In genomic region chr4:1720163-1720983, GRCh38 we compare ENCODE assay signal across 8 cellular contexts. TPM values are rescaled to one million over a fixed set of nuclear protein-coding genes. Genes with fewer than 3 reads are reported as not detected.
DNase-seq lines count a peak whose midpoint lies in the region; ATAC-seq and TF ChIP-seq lines count a peak whose summit lies in the region.

No MANE protein-coding gene starts in this region.

- H3K4me3 Mint-ChIP-seq in CD4-positive, CD25-positive, alpha-beta regulatory T cell = peak overlapping the region; percentile 81 to 99 (median 88)
- H3K4me3 Mint-ChIP-seq in WTC11 = peak overlapping the region; percentile 88
- peak overlapping the region; percentile 91 for H3K4me3 Mint-ChIP-seq in stimulated activated naive CD8-positive, alpha-beta T cell treated with anti-CD3 and anti-CD28 coated beads, Interleukin-15, Interleukin-2, amounts not matched to agents 100 ng/mL and 50 ng/mL, for 24 hours

- DNase-seq in CD4-positive, CD25-positive, alpha-beta regulatory T cell = peak; percentile 37 to 70 (median 39)
- peak; percentile 50 for DNase-seq in WTC11 (ENCODE audit: low spot score)
- peak; percentile 46 for DNase-seq in lung (ENCODE audit: low spot score)
- DNase-seq in amniotic stem cell (lab: John Stamatoyannopoulos, UW) = no peak

- H3K4me3 ChIP-seq in CD4-positive, CD25-positive, alpha-beta regulatory T cell (ENCODE audit: low read depth, low read length) = no peak overlapping the region
- H3K4me3 ChIP-seq in ectodermal cell (ENCODE audit: insufficient read depth, low read depth, low read length) (peak overlapping the region; percentile 89), lung (peak overlapping the region; percentile 95)

- H3K9me3 Mint-ChIP-seq in CD4-positive, CD25-positive, alpha-beta regulatory T cell = peaks cover 0 to 1% (median 0%) of the 10 kb centered on the region in 7 donors
- H3K9me3 Mint-ChIP-seq in WTC11 = no peaks in the 10 kb centered on the region
- H3K9me3 Mint-ChIP-seq in stimulated activated naive CD8-positive, alpha-beta T cell treated with anti-CD3 and anti-CD28 coated beads, Interleukin-15, Interleukin-2, amounts not matched to agents 100 ng/mL and 50 ng/mL, for 24 hours = no peaks in the 10 kb centered on the region

- 3 to 4% methylated on average over 79 of the region's 79 CpGs for WGBS in ectodermal cell, 2 experiments
- 1% methylated on average over 52 to 79 of the region's 79 CpGs for WGBS in lung, 2 donors

- peaks cover 5% of the 10 kb centered on the region for H3K36me3 Mint-ChIP-seq in CD4-positive, CD25-positive, alpha-beta regulatory T cell
- H3K36me3 Mint-ChIP-seq in WTC11 = peaks cover 33% of the 10 kb centered on the region
- H3K36me3 Mint-ChIP-seq in stimulated activated naive CD8-positive, alpha-beta T cell treated with anti-CD3 and anti-CD28 coated beads, Interleukin-15, Interleukin-2, amounts not matched to agents 100 ng/mL and 50 ng/mL, for 24 hours (ENCODE audit: low read depth) = peaks cover 44% of the 10 kb centered on the region

- no peaks in the 10 kb centered on the region for H3K27me3 Mint-ChIP-seq in CD4-positive, CD25-positive, alpha-beta regulatory T cell
- H3K27me3 Mint-ChIP-seq in WTC11 (ENCODE audit: low read depth) = no peaks in the 10 kb centered on the region
- no peaks in the 10 kb centered on the region for H3K27me3 Mint-ChIP-seq in stimulated activated naive CD8-positive, alpha-beta T cell treated with anti-CD3 and anti-CD28 coated beads, Interleukin-15, Interleukin-2, amounts not matched to agents 100 ng/mL and 50 ng/mL, for 24 hours

- H3K27ac Mint-ChIP-seq in CD4-positive, CD25-positive, alpha-beta regulatory T cell = peak overlapping the region; percentile 73 to 91 (median 80)
- peak overlapping the region; percentile 96 for H3K27ac Mint-ChIP-seq in WTC11
- peak overlapping the region; percentile 94 for H3K27ac Mint-ChIP-seq in stimulated activated naive CD8-positive, alpha-beta T cell treated with anti-CD3 and anti-CD28 coated beads, Interleukin-15, Interleukin-2, amounts not matched to agents 100 ng/mL and 50 ng/mL, for 24 hours

- ATAC-seq in CD4-positive, CD25-positive, alpha-beta regulatory T cell (ENCODE audit: low read depth in 2 of 2) = peak in 1 of 2 donors; percentile 5
- ATAC-seq in GM19043 (IDR thresholded peaks at IDR 0.05; ENCODE audit: low read depth, unreplicated experiment) (peak; percentile 8), HG03442 (IDR thresholded peaks at IDR 0.05; ENCODE audit: unreplicated experiment) (peak; percentile 11), WTC11 (peak; percentile 7), lung (ENCODE audit: insufficient read depth, low FRiP score) (peak; percentile 21)

- peaks cover 5% of the 10 kb centered on the region for H3K36me3 ChIP-seq in CD4-positive, CD25-positive, alpha-beta regulatory T cell (ENCODE audit: control insufficient read depth, insufficient read depth, low read length)
- peaks cover 14% of the 10 kb centered on the region for H3K36me3 ChIP-seq in ectodermal cell (ENCODE audit: control insufficient read depth, insufficient read depth, low read length)
- peaks cover 0 to 20% of the 10 kb centered on the region in 2 donors for H3K36me3 ChIP-seq in lung (ENCODE audit: control insufficient read depth in 2 of 2, insufficient read depth in 2 of 2, low read length in 2 of 2)

- POLR2A ChIA-PET in WTC11 (lab: Charles Lee) = interaction anchor here (0.5 to 1.7 kb wide), 7 partner anchors 8 to 559 kb away, joined by 3 to 16 read pairs (median 4); partner anchors contain the start of gene SLBP

- TF ChIP-seq CTCF in WTC11 (IDR thresholded peaks at IDR 0.05) = no peak
- no peak for TF ChIP-seq CTCF in lung (IDR thresholded peaks at IDR 0.05; ENCODE audit: control extremely low read depth, extremely low read depth)

- H3K27me3 ChIP-seq in CD4-positive, CD25-positive, alpha-beta regulatory T cell (ENCODE audit: control insufficient read depth, insufficient read depth, low read length) = no peaks in the 10 kb centered on the region
- no peaks in the 10 kb centered on the region for H3K27me3 ChIP-seq in ectodermal cell (ENCODE audit: control insufficient read depth, insufficient read depth, low read length, poor library complexity, severe bottlenecking)
- H3K27me3 ChIP-seq in lung (ENCODE audit: control insufficient read depth, insufficient read depth) = no peaks in the 10 kb centered on the region

- peaks cover 49% of the 10 kb centered on the region for H3K4me1 ChIP-seq in CD4-positive, CD25-positive, alpha-beta regulatory T cell (ENCODE audit: control insufficient read depth, insufficient read depth, low read length, poor library complexity, severe bottlenecking)
- H3K4me1 ChIP-seq in ectodermal cell (ENCODE audit: control insufficient read depth, insufficient read depth, low read length) = peaks cover 21% of the 10 kb centered on the region
- H3K4me1 ChIP-seq in lung (ENCODE audit: control insufficient read depth in 2 of 2, insufficient read depth in 2 of 2, low read length in 2 of 2) = peaks cover 4 to 12% of the 10 kb centered on the region in 2 donors

- H3K27ac ChIP-seq in CD4-positive, CD25-positive, alpha-beta regulatory T cell (ENCODE audit: insufficient read depth, low read length, poor library complexity, severe bottlenecking) = peak overlapping the region; percentile 68
- peak overlapping the region; percentile 36 for H3K27ac ChIP-seq in ectodermal cell (ENCODE audit: insufficient read depth, low read depth, low read length, poor library complexity, severe bottlenecking)
- peak overlapping the region; percentile 95 to 98 for H3K27ac ChIP-seq in lung (ENCODE audit: low read depth in 1 of 2, low read length in 1 of 2)

- H3K4me1 Mint-ChIP-seq in CD4-positive, CD25-positive, alpha-beta regulatory T cell = peaks cover 7 to 57% (median 34%) of the 10 kb centered on the region in 4 donors
- H3K4me1 Mint-ChIP-seq in WTC11 = peaks cover 26% of the 10 kb centered on the region
- peaks cover 56% of the 10 kb centered on the region for H3K4me1 Mint-ChIP-seq in stimulated activated naive CD8-positive, alpha-beta T cell treated with anti-CD3 and anti-CD28 coated beads, Interleukin-15, Interleukin-2, amounts not matched to agents 100 ng/mL and 50 ng/mL, for 24 hours (ENCODE audit: low read depth)

- no peaks in the 10 kb centered on the region for H3K9me3 ChIP-seq in CD4-positive, CD25-positive, alpha-beta regulatory T cell (ENCODE audit: control insufficient read depth in 2 of 2, low read length in 2 of 2)
- H3K9me3 ChIP-seq in ectodermal cell (ENCODE audit: control insufficient read depth, low read length) (no peaks in the 10 kb centered on the region), lung (ENCODE audit: control insufficient read depth in 2 of 2, insufficient read depth in 1 of 2, low read length in 1 of 2) (no peaks in the 10 kb centered on the region)

- CTCF ChIA-PET in WTC11 (lab: Charles Lee) = interaction anchor here (0.6 to 4.3 kb wide), 12 partner anchors 8 to 366 kb away, joined by 3 to 30 read pairs (median 4); partner anchors contain the start of gene SLBP

TF ChIP-seq in WTC11, 78 proteins besides CTCF, POLR2A, EP300 and RAD21 (continues in another document):
- TF ChIP-seq RELA (CRISPR knock-in tag; IDR thresholded peaks at IDR 0.05; ENCODE audit: borderline replicate concordance) = peak; percentile 74; the same call in 1 of the 2 replicates
- no peak for TF ChIP-seq ZBTB21 (CRISPR knock-in tag; IDR thresholded peaks at IDR 0.05; ENCODE audit: borderline replicate concordance)
- no peak for TF ChIP-seq EMX1 (CRISPR knock-in tag; IDR thresholded peaks at IDR 0.05)

RNA-seq across cellular contexts. Expression of gene TMEM129, which starts 0.8 kb away (rescaled TPM):
- total RNA-seq in CD4-positive, CD25-positive, alpha-beta regulatory T cell = 19.6 TPM
- polyA plus RNA-seq in CD4-positive, CD25-positive, alpha-beta regulatory T cell = 10 to 100 TPM; 29.4 to 33.9 (median 31.0) TPM
- total RNA-seq in WTC11 (2021) (44.2 to 54.9 TPM (median 48.7 TPM) in 3 replicates), lung (10 to 100 TPM; 16.6 to 45.2 TPM)
- polyA plus RNA-seq in ectodermal cell (2013, experiment 1 of 4) = 32.5 TPM
- polyA plus RNA-seq in ectodermal cell (2013, experiment 2 of 4) = 31.7 TPM
- polyA plus RNA-seq in ectodermal cell (2013, experiment 3 of 4) = 31.6 TPM
- 32.7 TPM for polyA plus RNA-seq in ectodermal cell (2013, experiment 4 of 4)
- polyA plus RNA-seq in lung = 10 to 100 TPM; 36.9 to 38.7 TPM

RNA-seq across cellular contexts. Expression of gene TACC3, which starts 0.9 kb away (rescaled TPM):
- 111 TPM for total RNA-seq in CD4-positive, CD25-positive, alpha-beta regulatory T cell
- polyA plus RNA-seq in CD4-positive, CD25-positive, alpha-beta regulatory T cell = 10 to 100 TPM; 62.0 to 72.9 (median 66.6) TPM
- total RNA-seq in WTC11 (2021) = 161 to 207 TPM (median 165 TPM) in 3 replicates
- polyA plus RNA-seq in ectodermal cell (2013, experiment 1 of 4) = 159 TPM
- 136 TPM for polyA plus RNA-seq in ectodermal cell (2013, experiment 2 of 4)
- 143 TPM for polyA plus RNA-seq in ectodermal cell (2013, experiment 3 of 4)
- polyA plus RNA-seq in ectodermal cell (2013, experiment 4 of 4) = 141 TPM
- 10 to 100 TPM; 13.8 to 18.7 TPM for total RNA-seq in lung
- polyA plus RNA-seq in lung = 10 to 100 TPM; 18.3 to 22.1 TPM

RNA-seq across cellular contexts. Expression of gene SLBP, which starts 8.3 kb away (rescaled TPM):
- 36.7 TPM for total RNA-seq in CD4-positive, CD25-positive, alpha-beta regulatory T cell
- 10 to 100 TPM; 74.7 to 83.8 (median 78.3) TPM for polyA plus RNA-seq in CD4-positive, CD25-positive, alpha-beta regulatory T cell
- total RNA-seq in WTC11 (2021) (36.4 to 40.2 TPM (median 36.9 TPM) in 3 replicates), lung (10 to 100 TPM; 34.9 to 43.2 TPM)
- polyA plus RNA-seq in ectodermal cell (2013, experiment 1 of 4) = 66.4 TPM
- 72.0 TPM for polyA plus RNA-seq in ectodermal cell (2013, experiment 2 of 4)
- 52.7 TPM for polyA plus RNA-seq in ectodermal cell (2013, experiment 3 of 4)
- 55.2 TPM for polyA plus RNA-seq in ectodermal cell (2013, experiment 4 of 4)
- polyA plus RNA-seq in lung = 10 to 100 TPM; 34.9 to 35.0 TPM

RNA-seq across cellular contexts. Expression of gene FAM53A, which starts 36.3 kb away (rescaled TPM):
- 1.8 TPM for total RNA-seq in CD4-positive, CD25-positive, alpha-beta regulatory T cell
- 1 to 10 TPM in 3 of 4 donors, under 1 TPM in 1; 0.76 to 3.6 (median 1.8) TPM for polyA plus RNA-seq in CD4-positive, CD25-positive, alpha-beta regulatory T cell
- 2.9 to 5.2 TPM (median 5.1 TPM) in 3 replicates for total RNA-seq in WTC11 (2021)
- 4.8 TPM for polyA plus RNA-seq in ectodermal cell (2013, experiment 1 of 4)
- 3.6 TPM for polyA plus RNA-seq in ectodermal cell (2013, experiment 2 of 4)
- polyA plus RNA-seq in ectodermal cell (2013, experiment 3 of 4) = 4.3 TPM
- 4.7 TPM for polyA plus RNA-seq in ectodermal cell (2013, experiment 4 of 4)
- total RNA-seq in lung = 1 to 10 TPM; 2.1 to 2.8 TPM
- polyA plus RNA-seq in lung = 1 to 10 TPM; 1.4 to 2.3 TPM

Comparison
In these comparisons a context has a peak if more than half of its experiments do, and no peak if none do; other contexts are left out.
1. H3K27ac ChIP-seq: peak in every context shown above with its lines; median percentile 96 in lung; 68 in CD4-positive, CD25-positive, alpha-beta regulatory T cell; 36 in ectodermal cell.